ENCODE assay signal across 16 cellular contexts in genomic region chr5:142820447-142820846, GRCh38. TPM values are rescaled to one million over a fixed set of nuclear protein-coding genes. Genes with fewer than 3 reads are reported as not detected.
DNase-seq lines count a peak whose midpoint lies in the region; ATAC-seq, FAIRE-seq and TF ChIP-seq lines count a peak whose summit lies in the region.
"Had no signal": no experiment of that assay in that cellular context is flagged by ENCODE, and none has a peak within 500 bp of the region (broad histone marks: within the 10 kb centered on the region; RNA-seq: fewer than 3 reads in every experiment).

No MANE protein-coding gene starts in this region.

- ATAC-seq in HCT116: no peak
- no peak for ATAC-seq in activated CD8-positive, alpha-beta T cell treated with anti-CD3 and anti-CD28 coated beads for 36 hours

- H3K27me3 ChIP-seq in HCT116 (ENCODE audit: insufficient read depth, low read length) (no peaks in the 10 kb centered on the region), endothelial cell of umbilical vein (ENCODE audit: control insufficient read depth in 2 of 2, insufficient read depth in 2 of 2, low read length in 2 of 2) (no peaks in the 10 kb centered on the region), muscle layer of duodenum (ENCODE audit: low read depth, low read length) (no peaks in the 10 kb centered on the region)
- H3K27me3 ChIP-seq: SJCRH30 had no signal

- H4K20me1 ChIP-seq in HCT116 (ENCODE audit: insufficient read depth): no peaks in the 10 kb centered on the region
- no peaks in the 10 kb centered on the region for H4K20me1 ChIP-seq in endothelial cell of umbilical vein (replicated peaks; ENCODE audit: control insufficient read depth, extremely low read depth, insufficient read depth, low read length)

- no peaks in the 10 kb centered on the region for H3K9me1 ChIP-seq in endothelial cell of umbilical vein (replicated peaks; ENCODE audit: control insufficient read depth, extremely low read depth, insufficient read depth, low read length)

- H3K4me1 Mint-ChIP-seq in activated CD8-positive, alpha-beta T cell treated with anti-CD3 and anti-CD28 coated beads for 36 hours (ENCODE audit: low read depth): peaks cover 75% of the 10 kb centered on the region

- no peaks in the 10 kb centered on the region for H3K27me3 Mint-ChIP-seq in activated CD8-positive, alpha-beta T cell treated with anti-CD3 and anti-CD28 coated beads for 36 hours

- BruUV-seq in HCT116 (replicated peaks; lab: Mats Ljungman, UMichigan) (no TSS peak), endothelial cell of umbilical vein (replicated peaks; lab: Mats Ljungman, UMichigan) (no TSS peak)

- CTCF ChIA-PET in HCT116 (lab: Charles Lee): interaction anchor here (1.5 to 1.8 kb wide), 4 partner anchors 46 to 107 kb away, joined by 4 to 7 read pairs (median 4); no protein-coding TSS in a partner anchor
- CTCF ChIA-PET in endothelial cell of umbilical vein (lab: Charles Lee): interaction anchor here (1.9 kb wide), 1 partner anchor 46 kb away, joined by 5 read pairs; no protein-coding TSS in a partner anchor
- CTCF ChIA-PET in RWPE1 (lab: Yijun Ruan, JAX): interaction anchor here (0.6 to 1.6 kb wide), 3 partner anchors 16 to 453 kb away, joined by 3 to 6 read pairs (median 3); no protein-coding TSS in a partner anchor
- CTCF ChIA-PET in activated CD8-positive, alpha-beta T cell treated with anti-CD3 and anti-CD28 coated beads for 36 hours (lab: Charles Lee): interaction anchor here (1.4 to 6.2 kb wide), 4 partner anchors 49 to 107 kb away, joined by 3 to 31 read pairs (median 8); partner anchors contain the start of gene ARHGAP26

- TF ChIP-seq POLR2A in HCT116 (IDR thresholded peaks at IDR 0.05; ENCODE audit: borderline replicate concordance, extremely low read depth, insufficient read depth, insufficient read length) (no peak), endothelial cell of umbilical vein (IDR thresholded peaks at IDR 0.05; ENCODE audit: low read depth, low read length) (no peak)

- POLR2A ChIA-PET in HCT116 (lab: Charles Lee): interaction anchor here (1.0 kb wide), 1 partner anchor 15 kb away, joined by 3 read pairs; no protein-coding TSS in a partner anchor
- POLR2A ChIA-PET in endothelial cell of umbilical vein (lab: Charles Lee): no interaction called here
- POLR2A ChIA-PET in RWPE1 (lab: Yijun Ruan, JAX; ENCODE audit: low non-redundant PET): no interaction called here
- POLR2A ChIA-PET in activated CD8-positive, alpha-beta T cell treated with anti-CD3 and anti-CD28 coated beads for 36 hours (lab: Charles Lee): interaction anchor here (1.5 to 1.9 kb wide), 2 partner anchors 10 to 20 kb away, joined by 4 to 18 read pairs; no protein-coding TSS in a partner anchor

- H3K36me3 ChIP-seq in HCT116 (ENCODE audit: control insufficient read depth in 1 of 2, insufficient read depth in 2 of 2, low read length in 2 of 2): no peaks in the 10 kb centered on the region
- H3K36me3 ChIP-seq in endothelial cell of umbilical vein (ENCODE audit: control insufficient read depth in 2 of 2, extremely low read depth in 1 of 2, insufficient read depth in 2 of 2, low read length in 2 of 2): no peaks in the 10 kb centered on the region
- no peaks in the 10 kb centered on the region for H3K36me3 ChIP-seq in muscle layer of duodenum (ENCODE audit: control insufficient read depth in 1 of 2, insufficient read depth in 2 of 2, low read length in 2 of 2)
- H3K36me3 ChIP-seq: SJCRH30 had no signal

- H3K9me3 Mint-ChIP-seq in activated CD8-positive, alpha-beta T cell treated with anti-CD3 and anti-CD28 coated beads for 36 hours: peaks cover 1% of the 10 kb centered on the region

- RAD21 ChIA-PET in HCT116 (lab: Charles Lee; ENCODE audit: low non-redundant PET in 1 of 2, low total read pairs in 2 of 2, uncharacterized antibody in 2 of 2, unreplicated experiment in 2 of 2): interaction anchor here in 1 of 2 experiments (0.7 kb wide), 1 partner anchor 72 kb away, joined by 5 read pairs; no protein-coding TSS in a partner anchor

- TF ChIP-seq CTCF in HCT116 (IDR thresholded peaks at IDR 0.05 in 2 of 3, conservative IDR thresholded peaks at IDR 0.05 in 1 of 3; ENCODE audit: borderline replicate concordance in 1 of 3, insufficient read depth in 1 of 3, low read depth in 2 of 3, low read length in 2 of 3): no peak
- TF ChIP-seq CTCF in endothelial cell of umbilical vein (IDR thresholded peaks at IDR 0.05; ENCODE audit: extremely low read depth in 1 of 2, insufficient read depth in 1 of 2, low read depth in 1 of 2, low read length in 2 of 2): no peak
- no peak for TF ChIP-seq CTCF in RWPE1 (conservative IDR thresholded peaks at IDR 0.05; ENCODE audit: low read depth)
- TF ChIP-seq CTCF in activated CD8-positive, alpha-beta T cell treated with anti-CD3 and anti-CD28 coated beads for 36 hours (IDR thresholded peaks at IDR 0.05): no peak

- H3K4me2 ChIP-seq in HCT116 (ENCODE audit: low read length): peak overlapping the region; percentile 84
- H3K4me2 ChIP-seq in endothelial cell of umbilical vein (ENCODE audit: insufficient read depth, low read length): no peak overlapping the region

- no peak overlapping the region for H2AFZ ChIP-seq in HCT116 (ENCODE audit: low read depth, low read length, poor library complexity, severe bottlenecking)
- H2AFZ ChIP-seq in endothelial cell of umbilical vein (ENCODE audit: low read depth, low read length): no peak overlapping the region

- FAIRE-seq in endothelial cell of umbilical vein (lab: Jason Lieb, UNC): peak; percentile 64
- FAIRE-seq: HTR-8/SVneo had no signal

- H3K9me2 ChIP-seq in HCT116 (ENCODE audit: insufficient read depth): no peaks in the 10 kb centered on the region

- peak overlapping the region; percentile 31; the same call in 1 of the 2 replicates for H3K9ac ChIP-seq in HCT116 (ENCODE audit: low read length)
- H3K9ac ChIP-seq in endothelial cell of umbilical vein (replicated peaks; ENCODE audit: extremely low read depth, insufficient read depth, low read length): no peak overlapping the region

- peaks cover 93 to 100% of the 10 kb centered on the region in 2 experiments for H3K4me1 ChIP-seq in HCT116 (ENCODE audit: control insufficient read depth in 1 of 2, insufficient read depth in 2 of 2, low read length in 2 of 2)
- H3K4me1 ChIP-seq in endothelial cell of umbilical vein (ENCODE audit: control insufficient read depth, extremely low read depth, insufficient read depth, low read length): peaks cover 25% of the 10 kb centered on the region
- H3K4me1 ChIP-seq in muscle layer of duodenum (ENCODE audit: control insufficient read depth in 1 of 2, insufficient read depth in 2 of 2, low read length in 2 of 2): peaks cover 38 to 42% of the 10 kb centered on the region in 2 donors

- no peak for TF ChIP-seq RAD21 in HCT116 (IDR thresholded peaks at IDR 0.05; ENCODE audit: low read depth)

- H3K9me3 ChIP-seq in HCT116 (ENCODE audit: control insufficient read depth in 1 of 2, insufficient read depth in 1 of 2, low read depth in 1 of 2, low read length in 2 of 2) (no peaks in the 10 kb centered on the region), endothelial cell of umbilical vein (replicated peaks; ENCODE audit: control insufficient read depth, insufficient read depth, low read length) (no peaks in the 10 kb centered on the region), muscle layer of duodenum (ENCODE audit: control insufficient read depth in 1 of 2, low read length in 2 of 2) (no peaks in the 10 kb centered on the region)

- dilution Hi-C loops in endothelial cell of umbilical vein (cut with MboI; ENCODE audit: extremely low pct_ligation_motif_present, low sequenced_read_pairs): no loop called here

- H3K4me3 ChIP-seq in HCT116 (replicated peaks in 1 of 2; ENCODE audit: low read depth in 1 of 2, low read length in 2 of 2): peak overlapping the region in 1 of 2 experiments; percentile 34; a peak in 2 of 4 replicates
- no peak overlapping the region for H3K4me3 ChIP-seq in endothelial cell of umbilical vein (replicated peaks in 1 of 3; ENCODE audit: insufficient read depth in 1 of 3, low read depth in 1 of 3, low read length in 3 of 3)
- no peak overlapping the region for H3K4me3 ChIP-seq in muscle layer of duodenum (ENCODE audit: low read depth in 1 of 2, low read length in 2 of 2)
- H3K4me3 ChIP-seq: SJCRH30 had no signal

- H3K79me2 ChIP-seq in HCT116 (ENCODE audit: insufficient read depth, low read length) (peaks cover 30% of the 10 kb centered on the region), endothelial cell of umbilical vein (ENCODE audit: control insufficient read depth, insufficient read depth, low read length) (no peaks in the 10 kb centered on the region)

- no peak for DNase-seq in HCT116 (ENCODE audit: low read depth, low spot score)
- peak; percentile 66 for DNase-seq in LoVo (ENCODE audit: low spot score)
- no peak for DNase-seq in endothelial cell of umbilical vein (ENCODE audit: low read depth, low spot score)
- DNase-seq in RWPE1 (ENCODE audit: low spot score): no peak
- no peak for DNase-seq in activated CD8-positive, alpha-beta T cell treated with anti-CD3 and anti-CD28 coated beads for 36 hours
- no peak for DNase-seq in NCI-H1105 treated with DMSO at 0.1 percent for 48 hours (lab: John Stamatoyannopoulos, UW)
- DNase-seq: CD8-positive, alpha-beta memory T cell; DMS 273 treated with DMSO at 0.1 percent for 48 hours; H7; KBM-7; NCI-H1092; NCI-H1694; NCI-H774; SJCRH30 had no signal

- H3K27ac Mint-ChIP-seq in activated CD8-positive, alpha-beta T cell treated with anti-CD3 and anti-CD28 coated beads for 36 hours: no peak overlapping the region

- intact Hi-C loops in HCT116 (cut with micrococcal nuclease): no loop called here
- intact Hi-C loops in endothelial cell of umbilical vein (cut with micrococcal nuclease): no loop called here
- intact Hi-C loops in activated CD8-positive, alpha-beta T cell treated with anti-CD3 and anti-CD28 coated beads for 36 hours (cut with micrococcal nuclease): loop anchor here (5.0 kb wide), 2 partner anchors 42 to 48 kb away; partner anchors contain the start of gene ARHGAP26

- H3K4me3 Mint-ChIP-seq in activated CD8-positive, alpha-beta T cell treated with anti-CD3 and anti-CD28 coated beads for 36 hours: no peak overlapping the region
- H3K4me3 Mint-ChIP-seq: CD8-positive, alpha-beta memory T cell had no signal

- H3K36me3 Mint-ChIP-seq in activated CD8-positive, alpha-beta T cell treated with anti-CD3 and anti-CD28 coated beads for 36 hours (ENCODE audit: low read depth): peaks cover 3% of the 10 kb centered on the region

- H3K27ac ChIP-seq in HCT116 (ENCODE audit: low read depth, low read length) (peak overlapping the region; percentile 89), endothelial cell of umbilical vein (ENCODE audit: insufficient read depth, low read depth, low read length) (no peak overlapping the region), muscle layer of duodenum (ENCODE audit: low read length) (peak overlapping the region; percentile 30), RWPE1 (no peak overlapping the region)
- H3K27ac ChIP-seq: SJCRH30 had no signal

RNA-seq across cellular contexts. Expression of gene ARHGAP26, which starts 50.3 kb away (rescaled TPM):
- total RNA-seq in HCT116 (2021; ENCODE audit: unreplicated experiment): 34.5 TPM
- polyA plus RNA-seq in HCT116 (2012): 8.3 and 11.5 TPM in 2 replicates
- 13.9 and 16.2 TPM in 2 replicates for total RNA-seq in endothelial cell of umbilical vein
- polyA plus RNA-seq in endothelial cell of umbilical vein: 2.1 and 3.1 TPM in 2 replicates
- polyA plus RNA-seq in endothelial cell of umbilical vein (2011; cell fraction: cytosol; rRNA removed): 2.1 and 2.3 TPM in 2 replicates
- 13.5 and 13.8 TPM in 2 replicates for polyA plus RNA-seq in endothelial cell of umbilical vein (2011; cell fraction: nucleus; rRNA removed)
- polyA plus RNA-seq in endothelial cell of umbilical vein (2012): 6.4 and 7.9 TPM in 2 replicates
- polyA minus RNA-seq in endothelial cell of umbilical vein: 15.0 and 20.3 TPM in 2 replicates
- polyA minus RNA-seq in endothelial cell of umbilical vein (2011; cell fraction: cytosol; rRNA and poly(A)+ RNA removed): 1.6 TPM
- polyA minus RNA-seq in endothelial cell of umbilical vein (2011; cell fraction: nucleus; rRNA and poly(A)+ RNA removed): 48.6 and 60.0 TPM in 2 replicates
- 10 to 100 TPM; 12.7 to 18.0 TPM for total RNA-seq in activated CD8-positive, alpha-beta T cell treated with anti-CD3 and anti-CD28 coated beads for 36 hours

Comparison
In these comparisons a context has a peak if more than half of its experiments do, and no peak if none do; other contexts are left out.
1. H3K27ac ChIP-seq: peak in HCT116 (single experiment) and muscle layer of duodenum (single experiment); none in endothelial cell of umbilical vein (single experiment) and RWPE1 (single experiment).
2. POLR2A ChIA-PET loops: an anchor here in HCT116 (1.0 kb wide) and activated CD8-positive, alpha-beta T cell treated with anti-CD3 and anti-CD28 coated beads for 36 hours (1.5 to 1.9 kb wide); none called in endothelial cell of umbilical vein and RWPE1.